Comparison of ENCODE assay signal across 1 cellular context in the genomic region with DNA sequence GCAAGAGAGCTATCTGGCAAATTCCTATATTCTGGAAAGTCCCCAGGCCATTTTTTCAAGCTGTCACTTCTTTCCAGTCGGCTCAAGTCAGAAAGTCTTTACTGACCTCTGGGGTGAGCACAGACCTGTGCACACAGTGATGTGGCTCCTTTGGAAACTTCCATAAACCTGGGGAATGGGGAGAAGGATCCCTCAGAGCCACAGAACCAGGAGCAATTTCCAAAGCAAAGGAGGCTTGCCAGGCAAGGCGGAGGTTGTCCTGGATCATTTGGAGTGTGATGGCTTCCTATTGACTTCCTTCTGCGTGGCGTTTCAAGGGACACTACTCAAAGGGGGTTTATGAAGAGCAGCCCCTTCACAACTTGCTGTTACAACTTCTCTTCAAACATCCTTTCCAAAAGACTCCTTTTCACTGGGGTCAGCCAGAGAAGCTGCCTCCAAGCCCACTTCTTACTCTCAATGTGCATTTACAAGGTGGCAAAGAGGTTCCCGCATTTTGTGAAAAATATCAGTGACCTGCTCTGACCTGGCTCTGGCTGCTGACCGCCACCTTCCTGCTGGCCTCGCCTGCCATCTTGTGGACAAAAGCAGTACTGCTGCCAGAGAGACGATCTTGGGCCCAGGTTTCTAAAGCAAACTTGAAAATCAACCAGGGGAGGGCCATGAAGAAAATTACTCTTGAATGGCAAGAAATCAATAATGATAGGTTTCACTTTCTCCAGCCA.
TF ChIP-seq lines count a peak whose summit lies in the region.

No MANE protein-coding gene starts in this region.

TF ChIP-seq in HepG2, 621 proteins besides CTCF, POLR2A, EP300 and RAD21 (continued from another document and continues in another):
- TF ChIP-seq, protein P1, sequence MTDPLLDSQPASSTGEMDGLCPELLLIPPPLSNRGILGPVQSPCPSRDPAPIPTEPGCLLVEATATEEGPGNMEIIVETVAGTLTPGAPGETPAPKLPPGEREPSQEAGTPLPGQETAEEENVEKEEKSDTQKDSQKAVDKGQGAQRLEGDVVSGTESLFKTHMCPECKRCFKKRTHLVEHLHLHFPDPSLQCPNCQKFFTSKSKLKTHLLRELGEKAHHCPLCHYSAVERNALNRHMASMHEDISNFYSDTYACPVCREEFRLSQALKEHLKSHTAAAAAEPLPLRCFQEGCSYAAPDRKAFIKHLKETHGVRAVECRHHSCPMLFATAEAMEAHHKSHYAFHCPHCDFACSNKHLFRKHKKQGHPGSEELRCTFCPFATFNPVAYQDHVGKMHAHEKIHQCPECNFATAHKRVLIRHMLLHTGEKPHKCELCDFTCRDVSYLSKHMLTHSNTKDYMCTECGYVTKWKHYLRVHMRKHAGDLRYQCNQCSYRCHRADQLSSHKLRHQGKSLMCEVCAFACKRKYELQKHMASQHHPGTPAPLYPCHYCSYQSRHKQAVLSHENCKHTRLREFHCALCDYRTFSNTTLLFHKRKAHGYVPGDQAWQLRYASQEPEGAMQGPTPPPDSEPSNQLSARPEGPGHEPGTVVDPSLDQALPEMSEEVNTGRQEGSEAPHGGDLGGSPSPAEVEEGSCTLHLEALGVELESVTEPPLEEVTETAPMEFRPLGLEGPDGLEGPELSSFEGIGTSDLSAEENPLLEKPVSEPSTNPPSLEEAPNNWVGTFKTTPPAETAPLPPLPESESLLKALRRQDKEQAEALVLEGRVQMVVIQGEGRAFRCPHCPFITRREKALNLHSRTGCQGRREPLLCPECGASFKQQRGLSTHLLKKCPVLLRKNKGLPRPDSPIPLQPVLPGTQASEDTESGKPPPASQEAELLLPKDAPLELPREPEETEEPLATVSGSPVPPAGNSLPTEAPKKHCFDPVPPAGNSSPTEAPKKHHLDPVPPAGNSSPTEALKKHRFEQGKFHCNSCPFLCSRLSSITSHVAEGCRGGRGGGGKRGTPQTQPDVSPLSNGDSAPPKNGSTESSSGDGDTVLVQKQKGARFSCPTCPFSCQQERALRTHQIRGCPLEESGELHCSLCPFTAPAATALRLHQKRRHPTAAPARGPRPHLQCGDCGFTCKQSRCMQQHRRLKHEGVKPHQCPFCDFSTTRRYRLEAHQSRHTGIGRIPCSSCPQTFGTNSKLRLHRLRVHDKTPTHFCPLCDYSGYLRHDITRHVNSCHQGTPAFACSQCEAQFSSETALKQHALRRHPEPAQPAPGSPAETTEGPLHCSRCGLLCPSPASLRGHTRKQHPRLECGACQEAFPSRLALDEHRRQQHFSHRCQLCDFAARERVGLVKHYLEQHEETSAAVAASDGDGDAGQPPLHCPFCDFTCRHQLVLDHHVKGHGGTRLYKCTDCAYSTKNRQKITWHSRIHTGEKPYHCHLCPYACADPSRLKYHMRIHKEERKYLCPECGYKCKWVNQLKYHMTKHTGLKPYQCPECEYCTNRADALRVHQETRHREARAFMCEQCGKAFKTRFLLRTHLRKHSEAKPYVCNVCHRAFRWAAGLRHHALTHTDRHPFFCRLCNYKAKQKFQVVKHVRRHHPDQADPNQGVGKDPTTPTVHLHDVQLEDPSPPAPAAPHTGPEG (CRISPR knock-in tag; IDR thresholded peaks at IDR 0.05), result peak; percentile 30; the same call in 1 of the 2 replicates
- TF ChIP-seq MTF2 (CRISPR knock-in tag; IDR thresholded peaks at IDR 0.05; ENCODE audit: borderline replicate concordance) (no peak), YY1 (IDR thresholded peaks at IDR 0.05; ENCODE audit: insufficient read depth, insufficient replicate concordance, low read depth, low read length) (no peak), NFRKB (IDR thresholded peaks at IDR 0.05) (no peak), MED8 (CRISPR knock-in tag; IDR thresholded peaks at IDR 0.05; ENCODE audit: insufficient replicate concordance) (no peak), CC2D1A (CRISPR knock-in tag; IDR thresholded peaks at IDR 0.05) (no peak), ZNF598 (CRISPR knock-in tag; IDR thresholded peaks at IDR 0.05; ENCODE audit: borderline replicate concordance) (peak; percentile 64; the same call in 1 of the 2 replicates), JDP2 (CRISPR knock-in tag; IDR thresholded peaks at IDR 0.05; ENCODE audit: borderline replicate concordance) (no peak), DNMT1 (CRISPR knock-in tag; IDR thresholded peaks at IDR 0.05) (no peak), CHD4 (IDR thresholded peaks at IDR 0.05; ENCODE audit: borderline replicate concordance, low read length) (no peak), SOX13 (IDR thresholded peaks at IDR 0.05) (no peak), SOX13 (CRISPR knock-in tag; conservative IDR thresholded peaks at IDR 0.05 in 1 of 2, IDR thresholded peaks at IDR 0.05 in 1 of 2) (no peak; a peak in 1 of 4 replicates), ZNF207 (IDR thresholded peaks at IDR 0.05; ENCODE audit: borderline replicate concordance) (no peak), TSC22D2 (CRISPR knock-in tag; IDR thresholded peaks at IDR 0.05; ENCODE audit: borderline replicate concordance) (no peak), ZNF720 (CRISPR knock-in tag; IDR thresholded peaks at IDR 0.05) (no peak), TBX3 (IDR thresholded peaks at IDR 0.05; ENCODE audit: borderline replicate concordance) (no peak), ELF1 (CRISPR knock-in tag; IDR thresholded peaks at IDR 0.05) (no peak), XBP1 (CRISPR knock-in tag; IDR thresholded peaks at IDR 0.05) (no peak), MTA3 (CRISPR knock-in tag; IDR thresholded peaks at IDR 0.05) (no peak), ZNF547 (CRISPR knock-in tag; IDR thresholded peaks at IDR 0.05) (peak; percentile 0; the same call in 1 of the 2 replicates), ZSCAN12 (CRISPR knock-in tag; IDR thresholded peaks at IDR 0.05) (no peak), SP140L (CRISPR knock-in tag; IDR thresholded peaks at IDR 0.05; ENCODE audit: borderline replicate concordance) (peak; percentile 46; the same call in 1 of the 2 replicates), ZNF644 (CRISPR knock-in tag; IDR thresholded peaks at IDR 0.05; ENCODE audit: low read depth) (no peak), ASH2L (IDR thresholded peaks at IDR 0.05; ENCODE audit: insufficient read length, low read depth, low read length) (peak; percentile 24), SP1 (IDR thresholded peaks at IDR 0.05) (no peak), SP1 (CRISPR knock-in tag; IDR thresholded peaks at IDR 0.05) (no peak; the same call in 1 of the 2 replicates), ZNF33A (CRISPR knock-in tag; IDR thresholded peaks at IDR 0.05; ENCODE audit: borderline replicate concordance) (no peak), HNRNPH1 (optimal IDR thresholded peaks at IDR 0.05; ENCODE audit: low read depth, low read length) (no peak), ZNF256 (CRISPR knock-in tag; conservative IDR thresholded peaks at IDR 0.05) (peak; percentile 70; the same call in 1 of the 2 replicates), KAT2B (IDR thresholded peaks at IDR 0.05; ENCODE audit: borderline replicate concordance, low read depth, low read length) (no peak; the same call in 1 of the 2 replicates), KLF15 (CRISPR knock-in tag; IDR thresholded peaks at IDR 0.05; ENCODE audit: borderline replicate concordance) (no peak), ISL2 (CRISPR knock-in tag; IDR thresholded peaks at IDR 0.05) (peak; percentile 32; the same call in 1 of the 2 replicates), TOE1 (CRISPR knock-in tag; IDR thresholded peaks at IDR 0.05) (no peak), NFIC (IDR thresholded peaks at IDR 0.05; ENCODE audit: low read length) (no peak), PCBP1 (IDR thresholded peaks at IDR 0.05; ENCODE audit: borderline replicate concordance, low read depth, low read length) (no peak), ZBTB38 (CRISPR knock-in tag; IDR thresholded peaks at IDR 0.05) (no peak), ZNF460 (CRISPR knock-in tag; IDR thresholded peaks at IDR 0.05; ENCODE audit: borderline replicate concordance) (no peak), ZNF878 (CRISPR knock-in tag; IDR thresholded peaks at IDR 0.05) (no peak), NAIF1 (CRISPR knock-in tag; IDR thresholded peaks at IDR 0.05; ENCODE audit: borderline replicate concordance) (no peak), ZNF382 (CRISPR knock-in tag; IDR thresholded peaks at IDR 0.05; ENCODE audit: borderline replicate concordance) (no peak), ZNF260 (CRISPR knock-in tag; IDR thresholded peaks at IDR 0.05; ENCODE audit: borderline replicate concordance, low read depth) (no peak)
- TF ChIP-seq, protein P2, sequence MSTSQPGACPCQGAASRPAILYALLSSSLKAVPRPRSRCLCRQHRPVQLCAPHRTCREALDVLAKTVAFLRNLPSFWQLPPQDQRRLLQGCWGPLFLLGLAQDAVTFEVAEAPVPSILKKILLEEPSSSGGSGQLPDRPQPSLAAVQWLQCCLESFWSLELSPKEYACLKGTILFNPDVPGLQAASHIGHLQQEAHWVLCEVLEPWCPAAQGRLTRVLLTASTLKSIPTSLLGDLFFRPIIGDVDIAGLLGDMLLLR (CRISPR knock-in tag; IDR thresholded peaks at IDR 0.05), result no peak; the same call in 1 of the 2 replicates
- TF ChIP-seq, protein P3, sequence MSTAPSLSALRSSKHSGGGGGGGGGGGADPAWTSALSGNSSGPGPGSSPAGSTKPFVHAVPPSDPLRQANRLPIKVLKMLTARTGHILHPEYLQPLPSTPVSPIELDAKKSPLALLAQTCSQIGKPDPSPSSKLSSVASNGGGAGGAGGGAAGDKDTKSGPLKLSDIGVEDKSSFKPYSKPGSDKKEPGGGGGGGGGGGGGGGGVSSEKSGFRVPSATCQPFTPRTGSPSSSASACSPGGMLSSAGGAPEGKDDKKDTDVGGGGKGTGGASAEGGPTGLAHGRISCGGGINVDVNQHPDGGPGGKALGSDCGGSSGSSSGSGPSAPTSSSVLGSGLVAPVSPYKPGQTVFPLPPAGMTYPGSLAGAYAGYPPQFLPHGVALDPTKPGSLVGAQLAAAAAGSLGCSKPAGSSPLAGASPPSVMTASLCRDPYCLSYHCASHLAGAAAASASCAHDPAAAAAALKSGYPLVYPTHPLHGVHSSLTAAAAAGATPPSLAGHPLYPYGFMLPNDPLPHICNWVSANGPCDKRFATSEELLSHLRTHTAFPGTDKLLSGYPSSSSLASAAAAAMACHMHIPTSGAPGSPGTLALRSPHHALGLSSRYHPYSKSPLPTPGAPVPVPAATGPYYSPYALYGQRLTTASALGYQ (CRISPR knock-in tag; IDR thresholded peaks at IDR 0.05), result no peak
- TF ChIP-seq, protein P4, sequence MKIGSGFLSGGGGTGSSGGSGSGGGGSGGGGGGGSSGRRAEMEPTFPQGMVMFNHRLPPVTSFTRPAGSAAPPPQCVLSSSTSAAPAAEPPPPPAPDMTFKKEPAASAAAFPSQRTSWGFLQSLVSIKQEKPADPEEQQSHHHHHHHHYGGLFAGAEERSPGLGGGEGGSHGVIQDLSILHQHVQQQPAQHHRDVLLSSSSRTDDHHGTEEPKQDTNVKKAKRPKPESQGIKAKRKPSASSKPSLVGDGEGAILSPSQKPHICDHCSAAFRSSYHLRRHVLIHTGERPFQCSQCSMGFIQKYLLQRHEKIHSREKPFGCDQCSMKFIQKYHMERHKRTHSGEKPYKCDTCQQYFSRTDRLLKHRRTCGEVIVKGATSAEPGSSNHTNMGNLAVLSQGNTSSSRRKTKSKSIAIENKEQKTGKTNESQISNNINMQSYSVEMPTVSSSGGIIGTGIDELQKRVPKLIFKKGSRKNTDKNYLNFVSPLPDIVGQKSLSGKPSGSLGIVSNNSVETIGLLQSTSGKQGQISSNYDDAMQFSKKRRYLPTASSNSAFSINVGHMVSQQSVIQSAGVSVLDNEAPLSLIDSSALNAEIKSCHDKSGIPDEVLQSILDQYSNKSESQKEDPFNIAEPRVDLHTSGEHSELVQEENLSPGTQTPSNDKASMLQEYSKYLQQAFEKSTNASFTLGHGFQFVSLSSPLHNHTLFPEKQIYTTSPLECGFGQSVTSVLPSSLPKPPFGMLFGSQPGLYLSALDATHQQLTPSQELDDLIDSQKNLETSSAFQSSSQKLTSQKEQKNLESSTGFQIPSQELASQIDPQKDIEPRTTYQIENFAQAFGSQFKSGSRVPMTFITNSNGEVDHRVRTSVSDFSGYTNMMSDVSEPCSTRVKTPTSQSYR (CRISPR knock-in tag; IDR thresholded peaks at IDR 0.05; ENCODE audit: borderline replicate concordance), result peak; percentile 19; the same call in 1 of the 2 replicates
- TF ChIP-seq, protein P5, sequence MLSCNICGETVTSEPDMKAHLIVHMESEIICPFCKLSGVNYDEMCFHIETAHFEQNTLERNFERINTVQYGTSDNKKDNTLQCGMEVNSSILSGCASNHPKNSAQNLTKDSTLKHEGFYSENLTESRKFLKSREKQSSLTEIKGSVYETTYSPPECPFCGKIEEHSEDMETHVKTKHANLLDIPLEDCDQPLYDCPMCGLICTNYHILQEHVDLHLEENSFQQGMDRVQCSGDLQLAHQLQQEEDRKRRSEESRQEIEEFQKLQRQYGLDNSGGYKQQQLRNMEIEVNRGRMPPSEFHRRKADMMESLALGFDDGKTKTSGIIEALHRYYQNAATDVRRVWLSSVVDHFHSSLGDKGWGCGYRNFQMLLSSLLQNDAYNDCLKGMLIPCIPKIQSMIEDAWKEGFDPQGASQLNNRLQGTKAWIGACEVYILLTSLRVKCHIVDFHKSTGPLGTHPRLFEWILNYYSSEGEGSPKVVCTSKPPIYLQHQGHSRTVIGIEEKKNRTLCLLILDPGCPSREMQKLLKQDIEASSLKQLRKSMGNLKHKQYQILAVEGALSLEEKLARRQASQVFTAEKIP (CRISPR knock-in tag; IDR thresholded peaks at IDR 0.05; ENCODE audit: borderline replicate concordance), result no peak
- TF ChIP-seq, protein P6, sequence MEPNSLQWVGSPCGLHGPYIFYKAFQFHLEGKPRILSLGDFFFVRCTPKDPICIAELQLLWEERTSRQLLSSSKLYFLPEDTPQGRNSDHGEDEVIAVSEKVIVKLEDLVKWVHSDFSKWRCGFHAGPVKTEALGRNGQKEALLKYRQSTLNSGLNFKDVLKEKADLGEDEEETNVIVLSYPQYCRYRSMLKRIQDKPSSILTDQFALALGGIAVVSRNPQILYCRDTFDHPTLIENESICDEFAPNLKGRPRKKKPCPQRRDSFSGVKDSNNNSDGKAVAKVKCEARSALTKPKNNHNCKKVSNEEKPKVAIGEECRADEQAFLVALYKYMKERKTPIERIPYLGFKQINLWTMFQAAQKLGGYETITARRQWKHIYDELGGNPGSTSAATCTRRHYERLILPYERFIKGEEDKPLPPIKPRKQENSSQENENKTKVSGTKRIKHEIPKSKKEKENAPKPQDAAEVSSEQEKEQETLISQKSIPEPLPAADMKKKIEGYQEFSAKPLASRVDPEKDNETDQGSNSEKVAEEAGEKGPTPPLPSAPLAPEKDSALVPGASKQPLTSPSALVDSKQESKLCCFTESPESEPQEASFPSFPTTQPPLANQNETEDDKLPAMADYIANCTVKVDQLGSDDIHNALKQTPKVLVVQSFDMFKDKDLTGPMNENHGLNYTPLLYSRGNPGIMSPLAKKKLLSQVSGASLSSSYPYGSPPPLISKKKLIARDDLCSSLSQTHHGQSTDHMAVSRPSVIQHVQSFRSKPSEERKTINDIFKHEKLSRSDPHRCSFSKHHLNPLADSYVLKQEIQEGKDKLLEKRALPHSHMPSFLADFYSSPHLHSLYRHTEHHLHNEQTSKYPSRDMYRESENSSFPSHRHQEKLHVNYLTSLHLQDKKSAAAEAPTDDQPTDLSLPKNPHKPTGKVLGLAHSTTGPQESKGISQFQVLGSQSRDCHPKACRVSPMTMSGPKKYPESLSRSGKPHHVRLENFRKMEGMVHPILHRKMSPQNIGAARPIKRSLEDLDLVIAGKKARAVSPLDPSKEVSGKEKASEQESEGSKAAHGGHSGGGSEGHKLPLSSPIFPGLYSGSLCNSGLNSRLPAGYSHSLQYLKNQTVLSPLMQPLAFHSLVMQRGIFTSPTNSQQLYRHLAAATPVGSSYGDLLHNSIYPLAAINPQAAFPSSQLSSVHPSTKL (CRISPR knock-in tag; IDR thresholded peaks at IDR 0.05), result peak; percentile 60
